ENCODE assay signal across 17 cellular contexts in the genomic region with DNA sequence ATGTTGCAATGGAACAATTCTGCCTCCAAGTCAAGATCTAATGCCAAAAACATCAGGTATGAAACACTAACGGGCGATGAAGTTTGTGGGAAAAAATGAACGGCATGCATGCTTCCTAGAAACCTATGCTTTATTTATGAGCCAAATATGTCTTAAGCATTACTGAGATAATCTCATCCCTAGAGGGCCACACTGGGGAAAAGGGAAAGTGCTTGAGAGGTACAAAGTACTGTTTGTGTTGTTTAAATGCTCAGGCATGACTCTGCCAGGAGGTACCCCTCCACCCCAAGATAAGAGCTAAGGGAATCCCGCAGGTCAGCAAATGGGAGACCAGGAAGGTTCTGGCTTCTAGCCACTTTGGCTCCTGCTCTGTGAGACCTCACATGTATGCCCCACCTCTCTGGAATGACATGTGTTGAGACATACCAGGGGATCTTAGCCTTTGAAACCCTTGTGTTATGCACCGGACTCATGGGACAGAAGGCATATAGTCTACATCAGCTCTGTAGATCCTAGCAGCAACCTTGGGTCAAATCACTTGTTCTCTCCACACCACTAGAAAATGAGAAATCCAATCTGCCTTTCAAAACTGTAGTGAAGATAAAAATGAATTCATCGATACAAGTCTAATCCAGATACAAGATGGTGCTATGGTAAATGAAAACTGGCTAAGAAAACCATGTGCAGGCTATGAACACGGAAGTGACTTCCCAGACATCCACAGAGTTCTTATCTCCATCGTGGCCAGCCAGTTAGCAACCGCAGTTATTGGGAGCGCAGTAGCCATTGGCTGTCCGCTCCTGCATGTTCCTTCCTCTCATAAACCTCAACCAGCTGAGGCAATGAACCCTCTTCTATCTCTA.
DNase-seq lines count a peak whose midpoint lies in the region; ATAC-seq and TF ChIP-seq lines count a peak whose summit lies in the region.
"Had no signal": no experiment of that assay in that cellular context is flagged by ENCODE, and none has a peak within 500 bp of the region (broad histone marks: within the 10 kb centered on the region; RNA-seq: fewer than 3 reads in every experiment).

No MANE protein-coding gene starts in this region.

- ATAC-seq in HG03108 (IDR thresholded peaks at IDR 0.05; ENCODE audit: unreplicated experiment): no peak
- ATAC-seq: HCT116, Panc1 had no signal

- no peak for TF ChIP-seq CTCF in brain (conservative IDR thresholded peaks at IDR 0.05)
- TF ChIP-seq CTCF in right atrium auricular region (IDR thresholded peaks at IDR 0.05): no peak
- peak; percentile 11 for TF ChIP-seq CTCF in retinal pigment epithelial cell (conservative IDR thresholded peaks at IDR 0.05; ENCODE audit: low read depth, low read length)

- peak overlapping the region in 3 of 5 experiments; percentile 37 to 51 (median 41) for H3K27ac Mint-ChIP-seq in brain
- H3K27ac Mint-ChIP-seq: activated CD4-positive, alpha-beta memory T cell treated with anti-CD3 and anti-CD28 coated beads, Interleukin-2, amount 10 ng/mL, durations not matched to agents 7 days and 5 days had no signal

- H3K27me3 Mint-ChIP-seq in brain: no peaks in the 10 kb centered on the region
- H3K27me3 Mint-ChIP-seq: activated CD4-positive, alpha-beta memory T cell treated with anti-CD3 and anti-CD28 coated beads, Interleukin-2, amount 10 ng/mL, durations not matched to agents 7 days and 5 days had no signal

- peaks cover 0 to 2% (median 0%) of the 10 kb centered on the region in 5 experiments for H3K9me3 Mint-ChIP-seq in brain
- H3K9me3 Mint-ChIP-seq: activated CD4-positive, alpha-beta memory T cell treated with anti-CD3 and anti-CD28 coated beads, Interleukin-2, amount 10 ng/mL, durations not matched to agents 7 days and 5 days had no signal

- H3K4me1 ChIP-seq in right atrium auricular region: peaks cover 0 to 65% of the 10 kb centered on the region in 2 donors

- peaks cover 65% of the 10 kb centered on the region for H3K4me1 Mint-ChIP-seq in brain

- H3K36me3 ChIP-seq in right atrium auricular region: no peaks in the 10 kb centered on the region
- H3K36me3 ChIP-seq: BLaER1 had no signal

- H3K36me3 Mint-ChIP-seq in brain: peaks cover 6% of the 10 kb centered on the region

- no peaks in the 10 kb centered on the region for H3K9me3 ChIP-seq in right atrium auricular region
- H3K9me3 ChIP-seq: BLaER1 had no signal

- H3K4me3 ChIP-seq in right atrium auricular region (no peak overlapping the region), retinal pigment epithelial cell (ENCODE audit: low read length) (no peak overlapping the region)
- H3K4me3 ChIP-seq: BLaER1 had no signal

- peak overlapping the region; percentile 25 to 32 for H3K27ac ChIP-seq in right atrium auricular region
- H3K27ac ChIP-seq: BLaER1 had no signal

- no peak overlapping the region for H3K4me3 Mint-ChIP-seq in brain
- H3K4me3 Mint-ChIP-seq: activated CD4-positive, alpha-beta memory T cell treated with anti-CD3 and anti-CD28 coated beads, Interleukin-2, amount 10 ng/mL, durations not matched to agents 7 days and 5 days had no signal

- H3K27me3 ChIP-seq in right atrium auricular region: no peaks in the 10 kb centered on the region
- H3K27me3 ChIP-seq: BLaER1 had no signal

- DNase-seq in EL (peak; percentile 48), right atrium auricular region (ENCODE audit: low spot score) (no peak), retinal pigment epithelial cell (ENCODE audit: low read depth) (peak; percentile 99), hepatic stellate cell (ENCODE audit: low spot score) (no peak), nucleus accumbens (lab: John Stamatoyannopoulos, UW) (no peak), KG1 (lab: John Stamatoyannopoulos, UW) (no peak)
- DNase-seq: activated CD4-positive, alpha-beta memory T cell treated with anti-CD3 and anti-CD28 coated beads, Interleukin-2, amount 10 ng/mL, durations not matched to agents 7 days and 5 days; activated gamma-delta T cell treated with Interleukin-2 at 50 U/mL for 16 hours; cortex of kidney; NCI-H1417; NCI-H446; T1000 had no signal

Comparison
In these comparisons a context has a peak if more than half of its experiments do, and no peak if none do; other contexts are left out.
1. DNase-seq: peak in EL (single experiment) and retinal pigment epithelial cell (single experiment); none in right atrium auricular region (single experiment), hepatic stellate cell (single experiment), nucleus accumbens (0 of 56) and KG1 (single experiment).